Comparison of ENCODE assay signal across 25 cellular contexts in the genomic region with DNA sequence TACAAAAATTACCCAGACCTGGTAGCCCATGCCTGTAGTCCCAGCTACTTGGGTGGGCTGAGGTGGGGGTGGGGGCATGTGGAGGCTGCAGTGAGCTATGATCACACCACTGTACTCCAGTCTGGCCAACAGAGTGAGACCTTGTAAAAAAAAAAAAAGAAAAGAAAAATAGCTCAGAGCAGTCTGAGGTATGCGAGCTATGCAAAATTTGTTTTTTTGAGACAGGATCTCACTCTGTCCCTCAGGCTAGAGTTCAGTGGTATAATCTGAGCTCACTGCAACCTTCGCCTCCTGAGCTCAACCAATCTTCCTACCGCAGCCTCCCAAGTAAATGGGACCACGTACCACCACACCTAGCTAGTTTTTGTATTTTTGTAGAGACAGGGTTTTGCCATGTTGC. TPM values are rescaled to one million over a fixed set of nuclear protein-coding genes. Genes with fewer than 3 reads are reported as not detected.
"Had no signal": no experiment of that assay in that cellular context is flagged by ENCODE, and none has a peak within 500 bp of the region (broad histone marks: within the 10 kb centered on the region; RNA-seq: fewer than 3 reads in every experiment).

No MANE protein-coding gene starts in this region.

- H3K4me1 ChIP-seq: body of pancreas, foreskin keratinocyte, lower lobe of right lung, right atrium auricular region, transverse colon had no signal

- H3K27ac ChIP-seq: body of pancreas, foreskin keratinocyte, hepatocyte, lower lobe of right lung, right atrium auricular region, transverse colon, VCaP had no signal

- H2AFZ ChIP-seq: hepatocyte had no signal

- H3K27me3 ChIP-seq: body of pancreas, foreskin keratinocyte, hepatocyte, right atrium auricular region, transverse colon had no signal

- H3K9me3 ChIP-seq: body of pancreas, lower lobe of right lung, right atrium auricular region, transverse colon had no signal

- DNase-seq: activated CD4-positive, alpha-beta T cell treated with anti-CD3 and anti-CD28 coated beads, Interleukin-2, amount 50 U/mL, for 1 hour; activated CD4-positive, CD25-positive, alpha-beta regulatory T cell treated with anti-CD3 and anti-CD28 coated beads, Interleukin-2, amount 50 U/mL, for 72 hours; activated CD8-positive, alpha-beta memory T cell treated with anti-CD3 and anti-CD28 coated beads, Interleukin-2, amount 50 U/mL, for 4 hours; activated effector memory CD4-positive, alpha-beta T cell treated with anti-CD3 and anti-CD28 coated beads, Interleukin-2, amount 50 U/mL, for 16 hours; activated T-cell treated with anti-CD3 and anti-CD28 coated beads, Interleukin-2, amount 50 U/mL, for 48 hours; body of pancreas; caudate nucleus; foreskin keratinocyte; left colon; lower lobe of right lung; midbrain; occipital lobe; stimulated activated CD4-positive, alpha-beta T cell treated with anti-CD3 and anti-CD28 coated beads, Interleukin-2, amount 100 ng/mL, for 24 hours; stimulated activated naive CD8-positive, alpha-beta T cell treated with anti-CD3 and anti-CD28 coated beads, Interleukin-15, Interleukin-2, amounts not matched to agents 100 U/mL and 50 U/mL, for 24 hours; T-helper 2 cell; transverse colon had no signal

- H3K79me2 ChIP-seq: hepatocyte had no signal

- H3K4me2 ChIP-seq: hepatocyte had no signal

- H3K4me3 ChIP-seq: body of pancreas, coronary artery, hepatocyte, lower lobe of right lung, right atrium auricular region, transverse colon had no signal

RNA-seq across cellular contexts. Expression of gene APOC1, which starts 30.4 kb away (rescaled TPM):
- polyA plus RNA-seq: neural cell had no signal

RNA-seq across cellular contexts. Expression of gene APOC4, which starts 58.1 kb away (rescaled TPM):
- total RNA-seq: body of pancreas, epithelial cell of proximal tubule, fibroblast of lung, foreskin keratinocyte, hepatocyte, left colon, occipital lobe, progenitor cell of endocrine pancreas, right atrium auricular region, skeletal muscle tissue, transverse colon had no signal
- polyA plus RNA-seq: fibroblast of lung, foreskin keratinocyte, hepatocyte, neural cell had no signal
